1 cellular context compared by ENCODE assay signal in genomic region chr10:68601490-68602265, GRCh38.
TF ChIP-seq lines count a peak whose summit lies in the region.

No MANE protein-coding gene starts in this region.

TF ChIP-seq in GM23338, 12 proteins besides CTCF, POLR2A, EP300 and RAD21:
- TF ChIP-seq ZNF462 (CRISPR knock-in tag; IDR thresholded peaks at IDR 0.05) (no peak), NANOG (IDR thresholded peaks at IDR 0.05; ENCODE audit: borderline replicate concordance) (no peak), ETS1 (IDR thresholded peaks at IDR 0.05) (no peak), POLR2AphosphoS5 (IDR thresholded peaks at IDR 0.05; ENCODE audit: low read depth) (no peak), EZH2phosphoT487 (IDR thresholded peaks at IDR 0.05; ENCODE audit: unreplicated experiment) (no peak), ZNF114 (CRISPR knock-in tag; IDR thresholded peaks at IDR 0.05) (no peak), STAT1 (IDR thresholded peaks at IDR 0.05; ENCODE audit: unreplicated experiment) (no peak), REST (IDR thresholded peaks at IDR 0.05; ENCODE audit: unreplicated experiment) (no peak), JUNB (IDR thresholded peaks at IDR 0.05; ENCODE audit: unreplicated experiment) (no peak), CREB1 (CRISPR knock-in tag; IDR thresholded peaks at IDR 0.05; ENCODE audit: low read depth) (no peak), EZH2 (IDR thresholded peaks at IDR 0.05; ENCODE audit: low read depth, unreplicated experiment) (no peak), ZNF331 (CRISPR knock-in tag; IDR thresholded peaks at IDR 0.05; ENCODE audit: low read depth) (no peak)
